20 cellular contexts compared by ENCODE assay signal in genomic region chr6:64679411-64679810, GRCh38.
"Had no signal": no experiment of that assay in that cellular context is flagged by ENCODE, and none has a peak within 500 bp of the region (broad histone marks: within the 10 kb centered on the region; RNA-seq: fewer than 3 reads in every experiment).

No MANE protein-coding gene starts in this region.

- H3K4me3 ChIP-seq: adrenal gland, K562 had no signal

- ATAC-seq: activated CD4-positive, CD25-positive, alpha-beta regulatory T cell treated with anti-CD3 and anti-CD28 coated beads, Interleukin-2, amount 50 U/mL, for 24 hours; activated CD8-positive, alpha-beta T cell treated with anti-CD3 and anti-CD28 coated beads for 36 hours; K562; T-helper 17 cell had no signal

- DNase-seq: activated CD4-positive, alpha-beta T cell treated with anti-CD3 and anti-CD28 coated beads for 4 hours; activated CD8-positive, alpha-beta memory T cell treated with anti-CD3 and anti-CD28 coated beads, Interleukin-2, amount 50 U/mL, for 4 hours; activated CD8-positive, alpha-beta T cell treated with anti-CD3 and anti-CD28 coated beads for 36 hours; activated naive CD4-positive, alpha-beta T cell treated with anti-CD3 and anti-CD28 coated beads, Interleukin-2, amount 50 U/mL, for 16 hours; activated naive CD8-positive, alpha-beta T cell treated with anti-CD3 and anti-CD28 coated beads, Interleukin-2, amount 10 ng/mL, durations not matched to agents 7 days and 5 days; adrenal gland; anterior cingulate cortex; Karpas-422; MM.1S; NCI-H1417; NCI-H1694; NCI-H2029 treated with DMSO at 0.1 percent for 48 hours; NCI-H510A treated with DMSO at 0.1 percent for 48 hours; NCI-H69; NK-92 treated with Interleukin-12 subunit alpha and Interleukin-12 subunit beta, amount 100 ng/mL, for 24 hours; SHP77 treated with DMSO at 0.1 percent for 48 hours; T-helper 17 cell; T1000 had no signal
